ENCODE assay signal across 13 cellular contexts in the genomic region with DNA sequence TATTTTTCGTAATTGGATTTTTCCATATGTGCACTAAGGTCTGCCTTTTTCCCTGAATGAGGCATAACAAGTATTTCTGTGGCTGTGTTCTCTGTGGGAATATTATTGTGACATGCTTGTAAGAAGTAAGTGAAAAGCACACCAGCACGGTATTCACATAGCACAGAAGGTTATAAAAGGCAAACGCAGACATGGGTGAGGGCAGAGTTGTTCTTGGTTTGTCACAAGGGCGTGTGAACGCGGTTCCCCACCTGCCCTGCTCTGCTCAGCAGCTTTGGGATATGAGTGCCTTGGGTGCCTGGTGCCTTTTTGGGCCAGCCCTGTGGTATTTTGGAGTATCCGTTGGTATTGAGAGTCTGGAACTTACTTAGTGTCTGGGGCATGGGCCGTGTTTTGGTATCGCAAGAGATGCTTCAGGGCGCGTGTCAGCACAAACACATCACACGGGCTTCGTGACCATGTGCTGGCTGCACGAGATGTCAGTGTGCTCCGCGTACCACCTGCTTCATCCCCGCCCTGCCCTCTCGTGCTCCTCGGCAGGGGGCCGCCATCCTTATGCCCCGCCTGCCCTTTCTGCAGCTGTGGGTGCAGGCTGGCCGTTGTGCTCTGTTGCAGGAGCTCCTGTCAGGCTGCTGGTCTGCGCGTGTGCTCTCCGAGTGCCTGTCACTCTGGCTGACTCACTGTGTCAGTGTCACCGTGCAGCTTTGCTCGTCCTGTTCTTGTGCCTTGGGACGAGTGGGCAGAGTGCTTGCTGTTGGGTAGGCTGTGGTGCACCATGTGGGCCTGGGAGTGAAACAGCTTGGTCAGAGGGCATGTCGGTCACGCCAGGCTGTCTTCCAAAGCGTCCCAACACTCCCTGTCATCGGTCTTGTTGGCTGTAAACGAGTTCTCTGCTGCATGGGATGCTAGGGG. TPM values are rescaled to one million over a fixed set of nuclear protein-coding genes. Genes with fewer than 3 reads are reported as not detected.
DNase-seq lines count a peak whose midpoint lies in the region; ATAC-seq, FAIRE-seq and TF ChIP-seq lines count a peak whose summit lies in the region.
"Had no signal": no experiment of that assay in that cellular context is flagged by ENCODE, and none has a peak within 500 bp of the region (broad histone marks: within the 10 kb centered on the region; RNA-seq: fewer than 3 reads in every experiment).

No MANE protein-coding gene starts in this region.

- H3K27me3 Mint-ChIP-seq in CD4-positive, alpha-beta T cell: no peaks in the 10 kb centered on the region
- peaks cover 3% of the 10 kb centered on the region for H3K27me3 Mint-ChIP-seq in neural progenitor cell (ENCODE audit: insufficient read depth, low read depth)

- H3K4me1 Mint-ChIP-seq in CD4-positive, alpha-beta T cell (ENCODE audit: low read depth): peaks cover 88% of the 10 kb centered on the region
- peaks cover 75% of the 10 kb centered on the region for H3K4me1 Mint-ChIP-seq in neural progenitor cell

- H3K9ac ChIP-seq in NT2/D1 (ENCODE audit: insufficient read length, low read depth) (peak overlapping the region; percentile 32), neural progenitor cell (no peak overlapping the region)

- CTCF ChIA-PET in CD4-positive, alpha-beta T cell (lab: Charles Lee): interaction anchor here (1.3 kb wide), 1 partner anchor 10 kb away, joined by 3 read pairs; no protein-coding TSS in a partner anchor

- no peaks in the 10 kb centered on the region for H3K9me3 ChIP-seq in CD4-positive, alpha-beta T cell (ENCODE audit: control insufficient read depth, low read length)
- H3K9me3 ChIP-seq in NT2/D1 (ENCODE audit: insufficient read depth, low read length) (no peaks in the 10 kb centered on the region), neural progenitor cell (ENCODE audit: low read depth) (no peaks in the 10 kb centered on the region)

- intact Hi-C loops in CD4-positive, alpha-beta T cell (cut with DNase I, micrococcal nuclease): no loop called here
- intact Hi-C loops in head of caudate nucleus (cut with DNase I): no loop called here

- no peak for TF ChIP-seq CTCF in CD4-positive, alpha-beta T cell (IDR thresholded peaks at IDR 0.05)
- no peak for TF ChIP-seq CTCF in neural progenitor cell (IDR thresholded peaks at IDR 0.05)

- peak overlapping the region; percentile 88 for H3K27ac Mint-ChIP-seq in CD4-positive, alpha-beta T cell
- H3K27ac Mint-ChIP-seq in neural progenitor cell: peak overlapping the region; percentile 57
- H3K27ac Mint-ChIP-seq: activated T-helper 1 cell treated with anti-CD3 and anti-CD28 coated beads, Interleukin-12 subunit alpha, Interleukin-12 subunit beta, Interleukin-2, Interleukin-4 antibody, amounts not matched to agents 30 ng/mL and 10 ng/mL and 1 ng/mL, durations not matched to agents 14 hours and 24 hours and 36 hours had no signal

- POLR2A ChIA-PET in CD4-positive, alpha-beta T cell (lab: Charles Lee): interaction anchor here (1.0 to 2.4 kb wide), 2 partner anchors 9 to 15 kb away, joined by 3 to 8 read pairs; no protein-coding TSS in a partner anchor

- peak; percentile 3 for ATAC-seq in CD4-positive, alpha-beta T cell (ENCODE audit: poor library complexity)

- H4K20me1 ChIP-seq in neural progenitor cell (ENCODE audit: low read depth): peaks cover 92% of the 10 kb centered on the region

- H3K27me3 ChIP-seq in CD4-positive, alpha-beta T cell (ENCODE audit: control insufficient read depth, insufficient read depth, low read length): no peaks in the 10 kb centered on the region
- H3K27me3 ChIP-seq in NT2/D1 (ENCODE audit: insufficient read depth, insufficient read length): no peaks in the 10 kb centered on the region
- H3K27me3 ChIP-seq in neural progenitor cell: no peaks in the 10 kb centered on the region

- H3K9me3 Mint-ChIP-seq in CD4-positive, alpha-beta T cell: no peaks in the 10 kb centered on the region
- no peaks in the 10 kb centered on the region for H3K9me3 Mint-ChIP-seq in neural progenitor cell
- H3K9me3 Mint-ChIP-seq: activated T-helper 1 cell treated with anti-CD3 and anti-CD28 coated beads, Interleukin-12 subunit alpha, Interleukin-12 subunit beta, Interleukin-2, Interleukin-4 antibody, amounts not matched to agents 30 ng/mL and 10 ng/mL and 1 ng/mL, durations not matched to agents 14 hours and 24 hours and 36 hours had no signal

- H3K36me3 ChIP-seq in NT2/D1 (ENCODE audit: insufficient read depth, insufficient read length, low read length) (peaks cover 49% of the 10 kb centered on the region), neural progenitor cell (no peaks in the 10 kb centered on the region)

- H2AFZ ChIP-seq in neural progenitor cell (replicated peaks): no peak overlapping the region

- no peak overlapping the region for H3K4me2 ChIP-seq in neural progenitor cell

- peaks cover 98% of the 10 kb centered on the region for H3K79me2 ChIP-seq in neural progenitor cell (ENCODE audit: low read depth)

- H3F3A ChIP-seq in neural progenitor cell (ENCODE audit: low read depth): peaks cover 22% of the 10 kb centered on the region

- no peak overlapping the region for H3K4me3 ChIP-seq in NT2/D1 (ENCODE audit: insufficient read length, low read depth)
- H3K4me3 ChIP-seq in neural progenitor cell: no peak overlapping the region

- peaks cover 85% of the 10 kb centered on the region for H3K36me3 Mint-ChIP-seq in CD4-positive, alpha-beta T cell (ENCODE audit: low read depth)
- peaks cover 13% of the 10 kb centered on the region for H3K36me3 Mint-ChIP-seq in neural progenitor cell

- peak overlapping the region; percentile 84 for H3K4me3 Mint-ChIP-seq in CD4-positive, alpha-beta T cell
- peak overlapping the region; percentile 9 for H3K4me3 Mint-ChIP-seq in neural progenitor cell
- H3K4me3 Mint-ChIP-seq: activated T-helper 1 cell treated with anti-CD3 and anti-CD28 coated beads, Interleukin-12 subunit alpha, Interleukin-12 subunit beta, Interleukin-2, Interleukin-4 antibody, amounts not matched to agents 30 ng/mL and 10 ng/mL and 1 ng/mL, durations not matched to agents 14 hours and 24 hours and 36 hours had no signal

- no peak for FAIRE-seq in HTR-8/SVneo (lab: Jason Lieb, UNC)
- FAIRE-seq: D721Med, frontal cortex, GM12891, RCC 7860 had no signal

- no peak overlapping the region for H3K27ac ChIP-seq in CD4-positive, alpha-beta T cell (ENCODE audit: low read depth, low read length)
- H3K27ac ChIP-seq in neural progenitor cell: no peak overlapping the region

- peak in 1 of 10 experiments; percentile 22 for DNase-seq in CD4-positive, alpha-beta T cell
- DNase-seq in NT2/D1 (ENCODE audit: low read depth, low spot score) (no peak), head of caudate nucleus (peak in 30 of 42 donors; percentile 46 to 88 (median 66)), neural progenitor cell (ENCODE audit: low spot score) (no peak), globus pallidus (ENCODE audit: low spot score) (no peak), NCI-H2107 treated with DMSO at 0.1 percent for 48 hours (lab: John Stamatoyannopoulos, UW; ENCODE audit: unreplicated experiment) (no peak), dermis blood vessel endothelial cell (no peak), HTR-8/SVneo (ENCODE audit: insufficient read length, low spot score) (no peak)

- H3K4me1 ChIP-seq in NT2/D1 (ENCODE audit: insufficient read depth, insufficient read length) (peaks cover 29% of the 10 kb centered on the region), neural progenitor cell (peaks cover 20% of the 10 kb centered on the region)

RNA-seq across cellular contexts. Expression of gene SKI, which starts 15.0 kb away (rescaled TPM):
- total RNA-seq in CD4-positive, alpha-beta T cell: 100 to 1,000 TPM; 286 to 324 TPM
- 7.4 and 15.7 TPM in 2 replicates for total RNA-seq in neural progenitor cell (ENCODE audit: low replicate concordance)
- total RNA-seq in dermis blood vessel endothelial cell: 26.7 and 44.4 TPM in 2 replicates

RNA-seq across cellular contexts. Expression of gene FAAP20, which starts 48.5 kb away (rescaled TPM):
- 10 to 100 TPM; 51.7 to 53.1 TPM for total RNA-seq in CD4-positive, alpha-beta T cell
- total RNA-seq in neural progenitor cell (ENCODE audit: low replicate concordance): 11.3 and 68.2 TPM in 2 replicates
- total RNA-seq in dermis blood vessel endothelial cell: 16.0 and 21.8 TPM in 2 replicates

Comparison
In these comparisons a context has a peak if more than half of its experiments do, and no peak if none do; other contexts are left out.
1. DNase-seq: peak in head of caudate nucleus (30 of 42); none in NT2/D1 (single experiment), neural progenitor cell (single experiment), globus pallidus (single experiment), NCI-H2107 treated with DMSO at 0.1 percent for 48 hours (single experiment), dermis blood vessel endothelial cell (single experiment) and HTR-8/SVneo (single experiment).